Comparison of ENCODE assay signal across 2 cellular contexts in genomic region chr5:143384865-143385657, GRCh38.
TF ChIP-seq lines count a peak whose summit lies in the region.

No MANE protein-coding gene starts in this region.

TF ChIP-seq in HCT116, 20 proteins besides CTCF, POLR2A, EP300 and RAD21:
- TF ChIP-seq TCF7L2 (IDR thresholded peaks at IDR 0.05; ENCODE audit: borderline replicate concordance, extremely low read depth, insufficient read depth, insufficient read length) (no peak), CBX3 (IDR thresholded peaks at IDR 0.05; ENCODE audit: low read depth) (0 out of 2 replicates have a peak, but pooled peaks have one; percentile 30)

TF ChIP-seq in GM12878, 131 proteins besides CTCF, POLR2A, EP300 and RAD21:
- TF ChIP-seq RB1 (IDR thresholded peaks at IDR 0.05; ENCODE audit: borderline replicate concordance) (no peak), CBX3 (IDR thresholded peaks at IDR 0.05; ENCODE audit: borderline replicate concordance, low read depth) (no peak), POLR2AphosphoS5 (IDR thresholded peaks at IDR 0.05; ENCODE audit: low read length) (peak; percentile 25; the same call in 1 of the 2 replicates), RELA (IDR thresholded peaks at IDR 0.05; ENCODE audit: borderline replicate concordance, partially characterized antibody) (no peak), CBX5 (IDR thresholded peaks at IDR 0.05; ENCODE audit: low read depth) (0 out of 2 replicates have a peak, but pooled peaks have one; percentile 30), BACH1 (IDR thresholded peaks at IDR 0.05; ENCODE audit: borderline replicate concordance) (peak; percentile 59; the same call in 1 of the 2 replicates), CEBPB (IDR thresholded peaks at IDR 0.05; ENCODE audit: borderline replicate concordance in 1 of 2, low read depth in 2 of 2, low read length in 2 of 2) (no peak), CBFB (IDR thresholded peaks at IDR 0.05; ENCODE audit: low read depth) (no peak), ZNF207 (IDR thresholded peaks at IDR 0.05; ENCODE audit: borderline replicate concordance) (no peak)
- TF ChIP-seq, protein P1, sequence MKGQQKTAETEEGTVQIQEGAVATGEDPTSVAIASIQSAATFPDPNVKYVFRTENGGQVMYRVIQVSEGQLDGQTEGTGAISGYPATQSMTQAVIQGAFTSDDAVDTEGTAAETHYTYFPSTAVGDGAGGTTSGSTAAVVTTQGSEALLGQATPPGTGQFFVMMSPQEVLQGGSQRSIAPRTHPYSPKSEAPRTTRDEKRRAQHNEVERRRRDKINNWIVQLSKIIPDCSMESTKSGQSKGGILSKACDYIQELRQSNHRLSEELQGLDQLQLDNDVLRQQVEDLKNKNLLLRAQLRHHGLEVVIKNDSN (IDR thresholded peaks at IDR 0.05; ENCODE audit: borderline replicate concordance, extremely low read length, insufficient read depth, low read depth, low read length): no peak
- TF ChIP-seq, protein P2, sequence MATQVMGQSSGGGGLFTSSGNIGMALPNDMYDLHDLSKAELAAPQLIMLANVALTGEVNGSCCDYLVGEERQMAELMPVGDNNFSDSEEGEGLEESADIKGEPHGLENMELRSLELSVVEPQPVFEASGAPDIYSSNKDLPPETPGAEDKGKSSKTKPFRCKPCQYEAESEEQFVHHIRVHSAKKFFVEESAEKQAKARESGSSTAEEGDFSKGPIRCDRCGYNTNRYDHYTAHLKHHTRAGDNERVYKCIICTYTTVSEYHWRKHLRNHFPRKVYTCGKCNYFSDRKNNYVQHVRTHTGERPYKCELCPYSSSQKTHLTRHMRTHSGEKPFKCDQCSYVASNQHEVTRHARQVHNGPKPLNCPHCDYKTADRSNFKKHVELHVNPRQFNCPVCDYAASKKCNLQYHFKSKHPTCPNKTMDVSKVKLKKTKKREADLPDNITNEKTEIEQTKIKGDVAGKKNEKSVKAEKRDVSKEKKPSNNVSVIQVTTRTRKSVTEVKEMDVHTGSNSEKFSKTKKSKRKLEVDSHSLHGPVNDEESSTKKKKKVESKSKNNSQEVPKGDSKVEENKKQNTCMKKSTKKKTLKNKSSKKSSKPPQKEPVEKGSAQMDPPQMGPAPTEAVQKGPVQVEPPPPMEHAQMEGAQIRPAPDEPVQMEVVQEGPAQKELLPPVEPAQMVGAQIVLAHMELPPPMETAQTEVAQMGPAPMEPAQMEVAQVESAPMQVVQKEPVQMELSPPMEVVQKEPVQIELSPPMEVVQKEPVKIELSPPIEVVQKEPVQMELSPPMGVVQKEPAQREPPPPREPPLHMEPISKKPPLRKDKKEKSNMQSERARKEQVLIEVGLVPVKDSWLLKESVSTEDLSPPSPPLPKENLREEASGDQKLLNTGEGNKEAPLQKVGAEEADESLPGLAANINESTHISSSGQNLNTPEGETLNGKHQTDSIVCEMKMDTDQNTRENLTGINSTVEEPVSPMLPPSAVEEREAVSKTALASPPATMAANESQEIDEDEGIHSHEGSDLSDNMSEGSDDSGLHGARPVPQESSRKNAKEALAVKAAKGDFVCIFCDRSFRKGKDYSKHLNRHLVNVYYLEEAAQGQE (IDR thresholded peaks at IDR 0.05; ENCODE audit: low read depth, low read length): no peak
